Comparison of ENCODE assay signal across 32 cellular contexts in genomic region chr1:80668370-80668769, GRCh38.
"Had no signal": no experiment of that assay in that cellular context is flagged by ENCODE, and none has a peak within 500 bp of the region (broad histone marks: within the 10 kb centered on the region; RNA-seq: fewer than 3 reads in every experiment).

No MANE protein-coding gene starts in this region.

- H3K27ac Mint-ChIP-seq: naive thymus-derived CD8-positive, alpha-beta T cell; natural killer cell treated with Interleukin-12 subunit alpha and Interleukin-12 subunit beta and Interleukin-15 and Interleukin-18, amount 100 ng/mL, for 72 hours; progenitor cell of endocrine pancreas; stimulated activated memory B cell treated with anti-CD40 and anti-IgM and Interleukin-4, amounts not matched to agents 10 μg/mL and 1 μg/mL and 100 μg/mL, for 72 hours; stimulated activated naive CD8-positive, alpha-beta T cell treated with anti-CD3 and anti-CD28 coated beads, Interleukin-15, amount 100 ng/mL, for 72 hours; type B pancreatic cell had no signal

- H3K4me3 Mint-ChIP-seq: naive thymus-derived CD8-positive, alpha-beta T cell; natural killer cell treated with Interleukin-12 subunit alpha and Interleukin-12 subunit beta and Interleukin-15 and Interleukin-18, amount 100 ng/mL, for 72 hours; nephron progenitor cell; neural crest cell; stimulated activated memory B cell treated with anti-CD40 and anti-IgM and Interleukin-4, amounts not matched to agents 10 μg/mL and 1 μg/mL and 100 μg/mL, for 72 hours; stimulated activated naive CD8-positive, alpha-beta T cell treated with anti-CD3 and anti-CD28 coated beads, Interleukin-15, amount 100 ng/mL, for 72 hours; type B pancreatic cell had no signal

- H3K27ac ChIP-seq: ovary, parathyroid adenoma, psoas muscle, skin epidermis, spleen, suprapubic skin, testis, tibial artery, transverse colon, upper lobe of right lung, uterus had no signal

- H3K36me3 Mint-ChIP-seq: naive thymus-derived CD8-positive, alpha-beta T cell; stimulated activated memory B cell treated with anti-CD40 and anti-IgM and Interleukin-4, amounts not matched to agents 10 μg/mL and 1 μg/mL and 100 μg/mL, for 72 hours; type B pancreatic cell had no signal

- H3K36me3 ChIP-seq: ovary, spleen, suprapubic skin, tibial artery, transverse colon, upper lobe of right lung, uterus had no signal

- H3K4me1 ChIP-seq: parathyroid adenoma, psoas muscle, spleen, suprapubic skin, testis, tibial artery, transverse colon, upper lobe of right lung, uterus had no signal

- H3K4me3 ChIP-seq: ovary, psoas muscle, skin epidermis, smooth muscle cell, spleen, suprapubic skin, testis, tibial artery, transverse colon, upper lobe of right lung, uterus had no signal

- H3K4me1 Mint-ChIP-seq: naive thymus-derived CD8-positive, alpha-beta T cell; nephron progenitor cell; stimulated activated naive CD8-positive, alpha-beta T cell treated with anti-CD3 and anti-CD28 coated beads, Interleukin-15, amount 100 ng/mL, for 72 hours had no signal

- H3K79me2 ChIP-seq: parathyroid adenoma had no signal

- H3K4me2 ChIP-seq: smooth muscle cell had no signal

- H3K9me3 Mint-ChIP-seq: nephron progenitor cell; stimulated activated memory B cell treated with anti-CD40 and anti-IgM and Interleukin-4, amounts not matched to agents 10 μg/mL and 1 μg/mL and 100 μg/mL, for 72 hours; stimulated activated naive CD8-positive, alpha-beta T cell treated with anti-CD3 and anti-CD28 coated beads, Interleukin-15, amount 100 ng/mL, for 72 hours; type B pancreatic cell had no signal

- H2AFZ ChIP-seq: parathyroid adenoma had no signal

- H3K9me3 ChIP-seq: ovary, psoas muscle, spleen, suprapubic skin, testis, tibial artery, transverse colon, upper lobe of right lung, uterus had no signal

- DNase-seq: naive thymus-derived CD8-positive, alpha-beta T cell; nephron progenitor cell; occipital lobe; ovary; posterior cingulate gyrus; psoas muscle; right cardiac atrium; spleen; stimulated activated CD4-positive, alpha-beta T cell treated with anti-CD3 and anti-CD28 coated beads, Interleukin-12 subunit alpha, Interleukin-12 subunit beta, amount 100 ng/mL, for 4 hours; stimulated activated CD4-positive, alpha-beta T cell treated with anti-CD3 and anti-CD28 coated beads, Interleukin-1b, Interleukin-23, amount 100 ng/mL, for 48 hours; stimulated activated CD4-positive, alpha-beta T cell treated with anti-CD3 and anti-CD28 coated beads, Interleukin-4, amount 100 ng/mL, for 1 hour; stimulated activated CD4-positive, alpha-beta T cell treated with anti-CD3 and anti-CD28 coated beads, Interleukin-4, amount 100 ng/mL, for 4 hours; stimulated activated CD8-positive, alpha-beta memory T cell treated with anti-CD3 and anti-CD28 coated beads, Interleukin-4, amount 100 ng/mL, for 48 hours; stimulated activated naive CD4-positive, alpha-beta T cell; stimulated activated naive CD8-positive, alpha-beta T cell treated with anti-CD3 and anti-CD28 coated beads, Interleukin-15, amount 100 ng/mL, for 72 hours; stimulated activated naive CD8-positive, alpha-beta T cell treated with anti-CD3 and anti-CD28 coated beads, Interleukin-15, Interleukin-2, amounts not matched to agents 100 U/mL and 50 U/mL, for 24 hours; substantia nigra; testis; tibial artery; transverse colon; upper lobe of right lung; uterus had no signal

- H3K27me3 ChIP-seq: ovary, spleen, suprapubic skin, testis, tibial artery, transverse colon, upper lobe of right lung, uterus had no signal

- ATAC-seq: naive thymus-derived CD8-positive, alpha-beta T cell; natural killer cell treated with Interleukin-12 subunit alpha and Interleukin-12 subunit beta and Interleukin-15 and Interleukin-18, amount 100 ng/mL, for 72 hours; psoas muscle; right cardiac atrium; sciatic nerve; stimulated activated memory B cell treated with anti-CD40 and anti-IgM and Interleukin-4, amounts not matched to agents 10 μg/mL and 1 μg/mL and 100 μg/mL, for 72 hours; stimulated activated naive CD8-positive, alpha-beta T cell treated with anti-CD3 and anti-CD28 coated beads, Interleukin-15, amount 100 ng/mL, for 72 hours; stimulated activated naive CD8-positive, alpha-beta T cell treated with anti-CD3 and anti-CD28 coated beads, Interleukin-15, Interleukin-2, amounts not matched to agents 100 U/mL and 50 U/mL, for 24 hours; upper lobe of right lung had no signal

- H3K9ac ChIP-seq: parathyroid adenoma had no signal

- H3K27me3 Mint-ChIP-seq: naive thymus-derived CD8-positive, alpha-beta T cell; natural killer cell treated with Interleukin-12 subunit alpha and Interleukin-12 subunit beta and Interleukin-15 and Interleukin-18, amount 100 ng/mL, for 72 hours; progenitor cell of endocrine pancreas; stimulated activated memory B cell treated with anti-CD40 and anti-IgM and Interleukin-4, amounts not matched to agents 10 μg/mL and 1 μg/mL and 100 μg/mL, for 72 hours; stimulated activated naive CD8-positive, alpha-beta T cell treated with anti-CD3 and anti-CD28 coated beads, Interleukin-15, amount 100 ng/mL, for 72 hours; type B pancreatic cell had no signal
